In genomic region chr10:74825033-74825370, GRCh38 we compare ENCODE assay signal across 8 cellular contexts. TPM values are rescaled to one million over a fixed set of nuclear protein-coding genes. Genes with fewer than 3 reads are reported as not detected.
DNase-seq lines count a peak whose midpoint lies in the region; ATAC-seq, FAIRE-seq and TF ChIP-seq lines count a peak whose summit lies in the region.

No MANE protein-coding gene starts in this region.

- H3K9ac ChIP-seq in K562 (ENCODE audit: insufficient read depth in 1 of 2, low read depth in 2 of 2, low read length in 2 of 2): peak overlapping the region; percentile 48 to 93; a peak in 3 of 4 replicates
- peak overlapping the region in 1 of 2 donors; percentile 73 for H3K9ac ChIP-seq in kidney (ENCODE audit: low read length in 2 of 2)

- BruUV-seq in K562 (replicated peaks; lab: Mats Ljungman, UMichigan): no TSS peak

- ATAC-seq in GM19397 (IDR thresholded peaks at IDR 0.05; ENCODE audit: unreplicated experiment) (peak; percentile 2), K562 (no peak), GM18520 (IDR thresholded peaks at IDR 0.05; ENCODE audit: unreplicated experiment) (no peak), HG03280 (IDR thresholded peaks at IDR 0.05; ENCODE audit: unreplicated experiment) (no peak)

- POLR2A ChIA-PET in K562 (lab: Yijun Ruan, JAX): interaction anchor here (0.6 to 0.7 kb wide), 2 partner anchors 29 to 1004 kb away, joined by 3 read pairs; no protein-coding TSS in a partner anchor

- peak overlapping the region; percentile 77 to 98 (median 93) for H3K27ac ChIP-seq in Peyer's patch
- H3K27ac ChIP-seq in K562 (ENCODE audit: extremely low read depth, low read depth, low read length): no peak overlapping the region
- peak overlapping the region; percentile 48 to 55 for H3K27ac ChIP-seq in kidney (ENCODE audit: low read depth in 2 of 2, low read length in 2 of 2)

- CTCF ChIA-PET in K562 (lab: Yijun Ruan, JAX; ENCODE audit: low intra/inter-chr PET ratio): no interaction called here

- H3K27me3 ChIP-seq in Peyer's patch (no peaks in the 10 kb centered on the region), K562 (ENCODE audit: control insufficient read depth in 2 of 2, insufficient read depth in 2 of 2, low read length in 2 of 2) (no peaks in the 10 kb centered on the region)

- peaks cover 4 to 36% (median 7%) of the 10 kb centered on the region in 4 donors for H3K4me1 ChIP-seq in Peyer's patch
- peaks cover 33 to 36% of the 10 kb centered on the region in 2 experiments for H3K4me1 ChIP-seq in K562 (replicated peaks in 1 of 2; ENCODE audit: control insufficient read depth in 2 of 2, insufficient read depth in 2 of 2, low read length in 2 of 2)
- peaks cover 9 to 11% of the 10 kb centered on the region in 2 donors for H3K4me1 ChIP-seq in kidney (ENCODE audit: control insufficient read depth in 1 of 2, insufficient read depth in 1 of 2, low read depth in 1 of 2, low read length in 2 of 2)

- under 1% methylated on average over 22 of the region's 35 CpGs for WGBS in K562 (ENCODE audit: insufficient coverage, low coverage, missing lambda C conversion rate)

- H3K9me1 ChIP-seq in K562 (ENCODE audit: control insufficient read depth, insufficient read depth, low read length): no peaks in the 10 kb centered on the region

- peak overlapping the region; percentile 89 for H2AFZ ChIP-seq in K562 (ENCODE audit: low read depth, low read length)

- TF ChIP-seq CTCF in Peyer's patch (IDR thresholded peaks at IDR 0.05): no peak
- TF ChIP-seq CTCF in K562 (IDR thresholded peaks at IDR 0.05 in 2 of 3, conservative IDR thresholded peaks at IDR 0.05 in 1 of 3; ENCODE audit: insufficient read depth in 2 of 3, low read depth in 1 of 3, low read length in 3 of 3): no peak
- TF ChIP-seq CTCF in kidney (IDR thresholded peaks at IDR 0.05; ENCODE audit: borderline replicate concordance, extremely low read depth, insufficient read depth): no peak

- H3K4me3 ChIP-seq in Peyer's patch (peak overlapping the region; percentile 74 to 94 (median 86)), K562 (peak overlapping the region; percentile 73), kidney (ENCODE audit: low read length in 2 of 2) (peak overlapping the region; percentile 65 to 71)

- TF ChIP-seq EP300 in K562 (IDR thresholded peaks at IDR 0.05; ENCODE audit: low read length): no peak

- no peak for FAIRE-seq in K562 (lab: Jason Lieb, UNC)
- FAIRE-seq in kidney (lab: Jason Lieb, UNC): no peak

- H3K4me2 ChIP-seq in K562 (ENCODE audit: insufficient read depth, low read length): peak overlapping the region; percentile 88

- H4K20me1 ChIP-seq in K562 (replicated peaks; ENCODE audit: control insufficient read depth, insufficient read depth, low read length): no peaks in the 10 kb centered on the region

- H3K79me2 ChIP-seq in K562 (ENCODE audit: control insufficient read depth, insufficient read depth, low read length): peaks cover 12% of the 10 kb centered on the region

- no peak for TF ChIP-seq RAD21 in K562 (CRISPR knock-in tag; conservative IDR thresholded peaks at IDR 0.05 in 1 of 2, IDR thresholded peaks at IDR 0.05 in 1 of 2)

- TF ChIP-seq POLR2A in Peyer's patch (IDR thresholded peaks at IDR 0.05) (no peak), K562 (conservative IDR thresholded peaks at IDR 0.05) (no peak)

- intact Hi-C loops in K562 (cut with micrococcal nuclease) (loop anchor here (5.0 to 10.0 kb wide), 3 partner anchors 190 to 410 kb away; partner anchors contain the start of gene COMTD1), kidney (cut with DNase I) (no loop called here)

- in situ Hi-C loops in K562 (cut with MboI): no loop called here

- no peaks in the 10 kb centered on the region for H3K9me3 ChIP-seq in Peyer's patch
- H3K9me3 ChIP-seq in K562 (replicated peaks; ENCODE audit: control insufficient read depth, insufficient read depth, low read depth, low read length): no peaks in the 10 kb centered on the region
- no peaks in the 10 kb centered on the region for H3K9me3 ChIP-seq in kidney (ENCODE audit: control insufficient read depth in 1 of 2, low read length in 2 of 2)

- DNase-seq in Peyer's patch (peak in 2 of 3 donors; percentile 69 to 70), K562 (ENCODE audit: extremely low read depth in 1 of 4, low spot score in 3 of 4) (peak in 3 of 4 experiments; percentile 40 to 76 (median 72)), kidney (peak; percentile 89), MV-4-11 (lab: John Stamatoyannopoulos, UW) (no peak)
- DNase-seq in stimulated activated CD4-positive, alpha-beta T cell treated with anti-CD3 and anti-CD28 coated beads, Interleukin-12 subunit alpha, Interleukin-12 subunit beta, amount 100 ng/mL, for 48 hours (ENCODE audit: low read depth in 2 of 3, low spot score in 1 of 3): peak; percentile 21 to 27 (median 27)

- H3K36me3 ChIP-seq in Peyer's patch (no peaks in the 10 kb centered on the region), K562 (ENCODE audit: control insufficient read depth, insufficient read depth, low read length) (no peaks in the 10 kb centered on the region), kidney (ENCODE audit: control insufficient read depth in 1 of 2, insufficient read depth in 2 of 2, low read length in 2 of 2) (no peaks in the 10 kb centered on the region)

TF ChIP-seq in K562, 482 proteins besides CTCF, POLR2A, EP300 and RAD21 (continues in another document):
- TF ChIP-seq DPF2 (IDR thresholded peaks at IDR 0.05) (no peak), ZNF263 (CRISPR knock-in tag; IDR thresholded peaks at IDR 0.05; ENCODE audit: borderline replicate concordance) (peak; percentile 35; the same call in 1 of the 2 replicates), HDAC2 (IDR thresholded peaks at IDR 0.05) (0 out of 2 replicates have a peak, but pooled peaks have one; percentile 25), RB1 (IDR thresholded peaks at IDR 0.05; ENCODE audit: low read depth) (0 out of 2 replicates have a peak, but pooled peaks have one; percentile 11), KDM5B (IDR thresholded peaks at IDR 0.05; ENCODE audit: insufficient replicate concordance, low read depth, low read length) (peak; percentile 30), TCF7L2 (IDR thresholded peaks at IDR 0.05; ENCODE audit: low read depth, low read length) (no peak), HNRNPH1 (optimal IDR thresholded peaks at IDR 0.05; ENCODE audit: low read depth, low read length) (no peak), TAF1 (IDR thresholded peaks at IDR 0.05; ENCODE audit: control insufficient read depth, extremely low read depth, insufficient read depth, low read length, severe bottlenecking) (peak; percentile 9), CEBPB (tag; IDR thresholded peaks at IDR 0.05) (no peak), CTBP1 (IDR thresholded peaks at IDR 0.05; ENCODE audit: borderline replicate concordance) (peak; percentile 55), ZBTB2 (IDR thresholded peaks at IDR 0.05) (peak; percentile 62; the same call in 1 of the 2 replicates), KDM2B (CRISPR knock-in tag; IDR thresholded peaks at IDR 0.05) (peak; percentile 91), NBN (IDR thresholded peaks at IDR 0.05; ENCODE audit: low read depth) (no peak)

RNA-seq across cellular contexts. Expression of gene KAT6B, which starts 1.4 kb away (rescaled TPM):
- total RNA-seq in Peyer's patch (10 to 100 TPM; 45.4 to 94.9 (median 62.9) TPM), K562 (2014; rRNA removed) (6.8 and 8.0 TPM in 2 replicates), K562 (2014; rRNA removed; fragmentation: Illumina TruSeq; extraction: Trizol) (8.2 and 9.3 TPM in 2 replicates), K562 (2015; rRNA removed; fragmentation: Illumina TruSeq; extraction: Trizol) (7.1 and 7.6 TPM in 2 replicates), K562 (2021) (9.0 and 10.2 TPM in 2 replicates), kidney (34.2 TPM)
- 43.8 and 89.7 TPM in 2 replicates for total RNA-seq in K562 (2011; cell fraction: chromatin; rRNA removed; ENCODE audit: low replicate concordance)
- 22.2 and 24.9 TPM in 2 replicates for total RNA-seq in K562 (2011; cell fraction: nucleolus; rRNA removed)
- 40.7 and 66.0 TPM in 2 replicates for total RNA-seq in K562 (2011; cell fraction: nucleoplasm; rRNA removed)
- polyA plus RNA-seq in K562 (2011; rRNA removed) (2.6 and 2.7 TPM in 2 replicates), K562 (2014; fragmentation: Illumina TruSeq; extraction: Trizol) (7.7 and 9.2 TPM in 2 replicates), K562 (2014; fragmentation: Nextera tagmentation; extraction: Ambion mirVana) (1 to 10 TPM; 1.4 to 2.4 TPM), K562 (2014; rRNA removed) (4.5 and 4.8 TPM in 2 replicates), kidney (ENCODE audit: insufficient read depth, low read depth, low replicate concordance) (2.9 TPM)
- 2.3 and 2.4 TPM in 2 replicates for polyA plus RNA-seq in K562 (2011; cell fraction: cytosol; rRNA removed)
- 6.2 and 7.4 TPM in 2 replicates for polyA plus RNA-seq in K562 (2011; cell fraction: nucleus; rRNA removed)
- 4.2 and 4.4 TPM in 2 replicates for polyA plus RNA-seq in K562 (2012)
- polyA minus RNA-seq in K562 (2011; rRNA and poly(A)+ RNA removed): 13.2 and 17.8 TPM in 2 replicates
- polyA minus RNA-seq in K562 (2011; cell fraction: cytosol; rRNA and poly(A)+ RNA removed): 4.6 and 4.7 TPM in 2 replicates
- 17.1 and 28.2 TPM in 2 replicates for polyA minus RNA-seq in K562 (2011; cell fraction: nucleus; rRNA and poly(A)+ RNA removed)
